ENCODE assay signal across 1 cellular context in the genomic region with DNA sequence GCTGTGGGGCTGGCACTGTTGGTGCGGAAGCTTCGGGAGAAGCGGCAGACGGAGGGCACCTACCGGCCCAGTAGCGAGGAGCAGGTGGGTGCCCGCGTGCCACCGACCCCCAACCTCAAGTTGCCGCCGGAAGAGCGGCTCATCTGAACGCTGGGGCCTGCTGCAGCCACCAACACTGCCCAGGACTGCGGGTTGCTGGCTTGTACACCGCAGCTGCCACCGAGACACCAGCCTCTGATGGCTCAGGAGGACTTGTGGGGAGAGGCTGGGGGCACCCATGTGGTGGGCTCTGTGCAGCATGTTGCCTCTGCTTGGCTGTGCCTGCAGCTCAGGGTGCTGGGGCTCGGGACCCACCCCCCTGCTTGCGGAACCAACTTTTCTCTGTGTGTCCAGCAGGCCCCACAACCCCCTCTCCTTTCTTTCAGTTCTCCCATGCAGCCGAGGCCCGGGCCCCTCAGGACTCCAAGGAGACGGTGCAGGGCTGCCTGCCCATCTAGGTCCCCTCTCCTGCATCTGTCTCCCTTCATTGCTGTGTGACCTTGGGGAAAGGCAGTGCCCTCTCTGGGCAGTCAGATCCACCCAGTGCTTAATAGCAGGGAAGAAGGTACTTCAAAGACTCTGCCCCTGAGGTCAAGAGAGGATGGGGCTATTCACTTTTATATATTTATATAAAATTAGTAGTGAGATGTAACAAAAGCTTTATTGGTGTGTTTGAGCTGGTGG.
A peak's percentile ranks its signal among the peaks of the same experiment; 100 is the strongest.
TF ChIP-seq lines count a peak whose summit lies in the region.

No MANE protein-coding gene starts in this region.

TF ChIP-seq in K562, 482 proteins besides CTCF, POLR2A, EP300 and RAD21:
- no peak for TF ChIP-seq LARP7 (IDR thresholded peaks at IDR 0.05)
- no peak for TF ChIP-seq CEBPB (tag; IDR thresholded peaks at IDR 0.05)
- TF ChIP-seq HLTF (IDR thresholded peaks at IDR 0.05): no peak
- TF ChIP-seq HDAC1 (IDR thresholded peaks at IDR 0.05): no peak
- no peak for TF ChIP-seq SIX5 (IDR thresholded peaks at IDR 0.05; ENCODE audit: borderline replicate concordance in 1 of 2, insufficient read depth in 1 of 2, low read depth in 1 of 2, low read length in 2 of 2)
- no peak for TF ChIP-seq BMI1 (IDR thresholded peaks at IDR 0.05; ENCODE audit: low read length)
- peak; percentile 51 for TF ChIP-seq RBM25 (IDR thresholded peaks at IDR 0.05; ENCODE audit: low read depth, low read length, severe bottlenecking)
- TF ChIP-seq CTBP1 (IDR thresholded peaks at IDR 0.05; ENCODE audit: borderline replicate concordance): no peak
- TF ChIP-seq RFX5 (IDR thresholded peaks at IDR 0.05; ENCODE audit: low read depth, low read length): no peak
- no peak for TF ChIP-seq ZEB2 (IDR thresholded peaks at IDR 0.05)
- TF ChIP-seq ZFP36 (IDR thresholded peaks at IDR 0.05; ENCODE audit: low read depth, low read length, partially characterized antibody): peak; percentile 75
